Comparison of ENCODE assay signal across 25 cellular contexts in the genomic region with DNA sequence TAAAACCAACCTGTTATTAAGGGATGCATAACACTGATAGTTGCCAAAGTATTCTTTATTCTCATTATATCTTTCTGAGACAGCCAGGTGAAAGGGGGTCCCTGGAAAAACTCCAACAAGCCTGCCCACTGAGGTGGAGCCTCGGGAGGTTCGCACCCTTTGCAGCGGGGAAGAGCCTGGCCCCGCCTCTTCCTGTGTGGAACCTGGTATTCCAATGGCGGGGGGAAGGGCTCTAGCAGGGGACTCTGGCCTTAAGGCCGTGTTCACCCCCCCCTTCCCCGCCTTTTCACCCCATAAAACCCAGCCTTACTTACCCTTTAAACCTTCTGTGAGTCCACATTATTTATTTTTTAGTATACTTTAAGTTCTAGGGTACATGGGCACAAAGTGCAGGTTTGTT.
"Had no signal": no experiment of that assay in that cellular context is flagged by ENCODE, and none has a peak within 500 bp of the region (broad histone marks: within the 10 kb centered on the region; RNA-seq: fewer than 3 reads in every experiment).

No MANE protein-coding gene starts in this region.

- H3K9me3 ChIP-seq: neutrophil, upper lobe of left lung, vagina had no signal

- ATAC-seq: activated naive CD8-positive, alpha-beta T cell treated with anti-CD3 and anti-CD28 coated beads, Interleukin-2, amount 50 U/mL, for 24 hours; foreskin keratinocyte; sciatic nerve; stimulated activated effector memory CD8-positive, alpha-beta T cell treated with anti-CD3 and anti-CD28 coated beads, Interleukin-12 subunit alpha, Interleukin-12 subunit beta, amount 100 ng/mL, for 72 hours; T-helper 17 cell had no signal

- H3K4me3 ChIP-seq: esophagus muscularis mucosa, heart right ventricle, left ventricle myocardium inferior, lung, skin epidermis, upper lobe of left lung, vagina had no signal

- H3K27me3 ChIP-seq: esophagus muscularis mucosa, foreskin keratinocyte, heart right ventricle, neutrophil, upper lobe of left lung, vagina had no signal

- DNase-seq: activated CD4-positive, alpha-beta memory T cell treated with anti-CD3 and anti-CD28 coated beads for 36 hours; activated CD4-positive, alpha-beta T cell treated with anti-CD3 and anti-CD28 coated beads, Interleukin-2, amount 10 ng/mL, durations not matched to agents 24 days and 14 days; activated CD4-positive, CD25-positive, alpha-beta regulatory T cell treated with anti-CD3 and anti-CD28 coated beads, Interleukin-2, amount 50 U/mL, for 72 hours; activated naive CD8-positive, alpha-beta T cell treated with anti-CD3 and anti-CD28 coated beads, Interleukin-2, amount 50 U/mL, for 24 hours; activated T-cell treated with anti-CD3 and anti-CD28 coated beads, Interleukin-2, amount 50 U/mL, for 48 hours; amygdala; caudate nucleus; effector CD4-positive, alpha-beta T cell; foreskin keratinocyte; heart right ventricle; left ventricle myocardium inferior; mesendoderm; stimulated activated CD4-positive, alpha-beta T cell treated with anti-CD3 and anti-CD28 coated beads, Interleukin-4, amount 100 ng/mL, for 24 hours; T-helper 17 cell; T1000; WERI-Rb-1 had no signal

- H3K4me1 ChIP-seq: foreskin keratinocyte, vagina had no signal

- H3K36me3 ChIP-seq: esophagus muscularis mucosa, heart right ventricle, left ventricle myocardium inferior, neutrophil, upper lobe of left lung, vagina, WERI-Rb-1 had no signal

- FAIRE-seq: islet of Langerhans had no signal

- H3K27ac ChIP-seq: esophagus muscularis mucosa, foreskin keratinocyte, heart right ventricle, left ventricle myocardium inferior, neutrophil, skin epidermis, upper lobe of left lung, vagina, WERI-Rb-1 had no signal
